Comparison of ENCODE assay signal across 17 cellular contexts in genomic region chr14:23558363-23559009, GRCh38. TPM values are rescaled to one million over a fixed set of nuclear protein-coding genes. Genes with fewer than 3 reads are reported as not detected.
DNase-seq lines count a peak whose midpoint lies in the region; ATAC-seq and TF ChIP-seq lines count a peak whose summit lies in the region.
"Had no signal": no experiment of that assay in that cellular context is flagged by ENCODE, and none has a peak within 500 bp of the region (broad histone marks: within the 10 kb centered on the region; RNA-seq: fewer than 3 reads in every experiment).

No MANE protein-coding gene starts in this region.

- ATAC-seq in activated B cell treated with CpG ODN at 0.5 μM for 24 hours (ENCODE audit: low read depth): no peak
- ATAC-seq: right cardiac atrium; stimulated activated naive CD8-positive, alpha-beta T cell treated with anti-CD3 and anti-CD28 coated beads, Interleukin-15, Interleukin-2, amounts not matched to agents 100 U/mL and 50 U/mL, for 24 hours had no signal

- H3K9me2 ChIP-seq in hepatocyte (replicated peaks; ENCODE audit: insufficient read depth): no peaks in the 10 kb centered on the region

- H3K4me3 ChIP-seq in ACC112 (ENCODE audit: low read depth, low read length) (0 out of 2 replicates have a peak overlapping the region, but pooled peaks have one; percentile 91), hepatocyte (no peak overlapping the region)
- H3K4me3 ChIP-seq in CD8-positive, alpha-beta memory T cell (ENCODE audit: low read length): no peak overlapping the region

- peak overlapping the region; percentile 50 for H3K4me2 ChIP-seq in hepatocyte

- intact Hi-C loops in activated B cell treated with CpG ODN at 0.5 μM for 24 hours (cut with micrococcal nuclease) (loop anchor here (5.0 to 10.0 kb wide), 6 partner anchors 436 to 886 kb away; partner anchors contain the start of genes ACIN1, ADCY4, C14orf119 and PCK2), Calu3 (cut with micrococcal nuclease; ENCODE audit: unreplicated experiment) (loop anchor here (10.0 kb wide), 1 partner anchor 234 kb away; the partner anchor contains the start of gene PABPN1)

- 93% methylated on average over 10 of the region's 10 CpGs for WGBS in hepatocyte (ENCODE audit: low lambda C conversion rate, missing lambda C conversion rate)

- H3K4me3 Mint-ChIP-seq in CD8-positive, alpha-beta memory T cell: peak overlapping the region in 3 of 7 donors; percentile 1 to 80 (median 68)
- peak overlapping the region; percentile 4 for H3K4me3 Mint-ChIP-seq in activated B cell treated with CpG ODN at 0.5 μM for 24 hours
- no peak overlapping the region for H3K4me3 Mint-ChIP-seq in Calu3 (ENCODE audit: low read depth, unreplicated experiment)

- H3K36me3 Mint-ChIP-seq in CD8-positive, alpha-beta memory T cell: peaks cover 0 to 54% (median 3%) of the 10 kb centered on the region in 3 donors
- H3K36me3 Mint-ChIP-seq in activated B cell treated with CpG ODN at 0.5 μM for 24 hours (ENCODE audit: low read depth): peaks cover 50% of the 10 kb centered on the region
- H3K36me3 Mint-ChIP-seq in Calu3 (ENCODE audit: insufficient read depth, unreplicated experiment): peaks cover 61% of the 10 kb centered on the region

- peak overlapping the region in 5 of 8 donors; percentile 38 to 95 (median 95) for H3K27ac Mint-ChIP-seq in CD8-positive, alpha-beta memory T cell
- H3K27ac Mint-ChIP-seq in activated B cell treated with CpG ODN at 0.5 μM for 24 hours (peak overlapping the region; percentile 6), Calu3 (ENCODE audit: unreplicated experiment) (no peak overlapping the region)

- H3K27me3 ChIP-seq in ACC112 (ENCODE audit: insufficient read depth, low read length): no peaks in the 10 kb centered on the region
- no peaks in the 10 kb centered on the region for H3K27me3 ChIP-seq in CD8-positive, alpha-beta memory T cell (ENCODE audit: insufficient read depth, low read length, poor library complexity, severe bottlenecking)
- H3K27me3 ChIP-seq in hepatocyte: no peaks in the 10 kb centered on the region

- H3K4me1 Mint-ChIP-seq in CD8-positive, alpha-beta memory T cell: peaks cover 28 to 38% (median 34%) of the 10 kb centered on the region in 3 donors
- peaks cover 31% of the 10 kb centered on the region for H3K4me1 Mint-ChIP-seq in activated B cell treated with CpG ODN at 0.5 μM for 24 hours
- peaks cover 23% of the 10 kb centered on the region for H3K4me1 Mint-ChIP-seq in Calu3 (ENCODE audit: low read depth, unreplicated experiment)

- POLR2A ChIA-PET in CD8-positive, alpha-beta memory T cell (lab: Charles Lee): no interaction called here
- POLR2A ChIA-PET in activated B cell treated with CpG ODN at 0.5 μM for 24 hours (lab: Charles Lee): interaction anchor here (1.1 to 6.2 kb wide), 3 partner anchors 9 to 556 kb away, joined by 3 to 41 read pairs (median 4); partner anchors contain the start of genes AP1G2, DCAF11, NRL and PABPN1

- no peaks in the 10 kb centered on the region for H3K27me3 Mint-ChIP-seq in CD8-positive, alpha-beta memory T cell
- H3K27me3 Mint-ChIP-seq in activated B cell treated with CpG ODN at 0.5 μM for 24 hours: no peaks in the 10 kb centered on the region
- no peaks in the 10 kb centered on the region for H3K27me3 Mint-ChIP-seq in Calu3 (ENCODE audit: unreplicated experiment)
- H3K27me3 Mint-ChIP-seq: central memory CD8-positive, alpha-beta T cell had no signal

- no peaks in the 10 kb centered on the region for H3K9me3 Mint-ChIP-seq in CD8-positive, alpha-beta memory T cell
- H3K9me3 Mint-ChIP-seq in activated B cell treated with CpG ODN at 0.5 μM for 24 hours (no peaks in the 10 kb centered on the region), Calu3 (ENCODE audit: low read depth, unreplicated experiment) (no peaks in the 10 kb centered on the region)
- H3K9me3 Mint-ChIP-seq: central memory CD8-positive, alpha-beta T cell had no signal

- H3K27ac ChIP-seq in ACC112 (ENCODE audit: low read depth, low read length): no peak overlapping the region
- H3K27ac ChIP-seq in CD8-positive, alpha-beta memory T cell (ENCODE audit: low read depth, low read length): no peak overlapping the region
- peak overlapping the region; percentile 93 for H3K27ac ChIP-seq in hepatocyte

- no peak for TF ChIP-seq CTCF in activated B cell treated with CpG ODN at 0.5 μM for 24 hours (IDR thresholded peaks at IDR 0.05)
- no peak for TF ChIP-seq CTCF in hepatocyte (IDR thresholded peaks at IDR 0.05; ENCODE audit: poor library complexity)
- no peak for TF ChIP-seq CTCF in Calu3 (IDR thresholded peaks at IDR 0.05; ENCODE audit: unreplicated experiment)

- CTCF ChIA-PET in CD8-positive, alpha-beta memory T cell (lab: Charles Lee): interaction anchor here (1.1 to 8.9 kb wide), 8 partner anchors 9 to 92 kb away, joined by 3 to 105 read pairs (median 6); no protein-coding TSS in a partner anchor
- CTCF ChIA-PET in activated B cell treated with CpG ODN at 0.5 μM for 24 hours (lab: Charles Lee): interaction anchor here (0.8 to 4.9 kb wide), 5 partner anchors 9 to 437 kb away, joined by 3 to 128 read pairs (median 3); no protein-coding TSS in a partner anchor
- CTCF ChIA-PET in Calu3 (lab: Charles Lee): interaction anchor here (2.2 kb wide), 1 partner anchor 80 kb away, joined by 22 read pairs; no protein-coding TSS in a partner anchor

- H3K4me1 ChIP-seq in ACC112 (ENCODE audit: control insufficient read depth, insufficient read depth, low read length, unreplicated experiment) (peaks cover 12% of the 10 kb centered on the region), hepatocyte (ENCODE audit: insufficient read depth) (peaks cover 14% of the 10 kb centered on the region)
- peaks cover 18% of the 10 kb centered on the region for H3K4me1 ChIP-seq in CD8-positive, alpha-beta memory T cell (ENCODE audit: insufficient read depth, low read length)

- H3K36me3 ChIP-seq in ACC112 (ENCODE audit: insufficient read depth, low read length) (0 out of 2 replicates have a peak, but pooled peaks cover 4% of the 10 kb centered on the region), hepatocyte (replicated peaks; ENCODE audit: insufficient read depth, low read depth) (no peaks in the 10 kb centered on the region)
- H3K36me3 ChIP-seq in CD8-positive, alpha-beta memory T cell (ENCODE audit: insufficient read depth, low read length): peaks cover 29% of the 10 kb centered on the region

- BruUV-seq in Calu3 (replicated peaks; lab: Mats Ljungman, UMichigan): no TSS peak

- no peaks in the 10 kb centered on the region for H3K9me3 ChIP-seq in CD8-positive, alpha-beta memory T cell (ENCODE audit: low read length)
- no peaks in the 10 kb centered on the region for H3K9me3 ChIP-seq in hepatocyte (ENCODE audit: low read depth)

- H3K79me2 ChIP-seq in ACC112 (ENCODE audit: control insufficient read depth, insufficient read depth, low read length, unreplicated experiment): peaks cover 23% of the 10 kb centered on the region
- peaks cover 17% of the 10 kb centered on the region for H3K79me2 ChIP-seq in hepatocyte

- no peaks in the 10 kb centered on the region for H4K20me1 ChIP-seq in hepatocyte (ENCODE audit: insufficient read depth, poor library complexity, severe bottlenecking)

- DNase-seq in CD8-positive, alpha-beta memory T cell: no peak
- no peak for DNase-seq in activated B cell treated with CpG ODN at 0.5 μM for 24 hours
- DNase-seq in hepatocyte (ENCODE audit: low spot score): no peak
- DNase-seq in NCI-H1930 (lab: John Stamatoyannopoulos, UW): no peak
- no peak for DNase-seq in NCI-H187 (lab: John Stamatoyannopoulos, UW)
- no peak for DNase-seq in Calu3
- no peak for DNase-seq in stimulated activated naive CD4-positive, alpha-beta T cell treated with Interleukin-2 at 50 U/mL for 16 hours (lab: John Stamatoyannopoulos, UW)
- DNase-seq: activated CD4-positive, CD25-positive, alpha-beta regulatory T cell; activated gamma-delta T cell; NCI-H2029 treated with DMSO at 0.1 percent for 48 hours; SIG-M5; stimulated activated CD4-positive, alpha-beta T cell treated with anti-CD3 and anti-CD28 coated beads, Interleukin-4, amount 100 ng/mL, for 4 hours; stimulated activated naive CD8-positive, alpha-beta T cell treated with anti-CD3 and anti-CD28 coated beads, Interleukin-15, Interleukin-2, amounts not matched to agents 100 U/mL and 50 U/mL, for 24 hours had no signal

- H2AFZ ChIP-seq in ACC112 (ENCODE audit: low read length, unreplicated experiment) (no peak overlapping the region), hepatocyte (no peak overlapping the region)

RNA-seq across cellular contexts. Expression of gene THTPA, which starts 2.4 kb away (rescaled TPM):
- total RNA-seq in CD8-positive, alpha-beta memory T cell: 10 to 100 TPM; 13.4 TPM
- 10.7 TPM for polyA plus RNA-seq in CD8-positive, alpha-beta memory T cell
- total RNA-seq in activated B cell treated with CpG ODN at 0.5 μM for 24 hours (18.0 and 18.6 TPM in 2 replicates), hepatocyte (13.5 and 20.4 TPM in 2 replicates), Calu3 (2022) (15.4 and 18.3 TPM in 2 replicates)
- polyA plus RNA-seq in hepatocyte: 14.2 and 15.5 TPM in 2 replicates

RNA-seq across cellular contexts. Expression of gene ZFHX2, which starts 6.9 kb away (rescaled TPM):
- 1 to 10 TPM; 2.4 to 2.5 TPM for total RNA-seq in CD8-positive, alpha-beta memory T cell
- polyA plus RNA-seq in CD8-positive, alpha-beta memory T cell: not detected
- total RNA-seq in activated B cell treated with CpG ODN at 0.5 μM for 24 hours (2.2 and 2.6 TPM in 2 replicates), hepatocyte (0.28 and 1.4 TPM in 2 replicates), Calu3 (2022) (3.7 TPM in 2 replicates)
- polyA plus RNA-seq in hepatocyte: 1.5 and 2.2 TPM in 2 replicates

RNA-seq across cellular contexts. Expression of gene AP1G2, which starts 9.1 kb away (rescaled TPM):
- total RNA-seq in CD8-positive, alpha-beta memory T cell: 100 to 1,000 TPM; 152 to 154 TPM
- polyA plus RNA-seq in CD8-positive, alpha-beta memory T cell: 80.8 TPM
- total RNA-seq in activated B cell treated with CpG ODN at 0.5 μM for 24 hours (336 and 373 TPM in 2 replicates), hepatocyte (87.5 and 114 TPM in 2 replicates), Calu3 (2022) (152 and 173 TPM in 2 replicates)
- polyA plus RNA-seq in hepatocyte: 191 and 282 TPM in 2 replicates

RNA-seq across cellular contexts. Expression of gene JPH4, which starts 20.1 kb away (rescaled TPM):
- 1 to 10 TPM; 1.8 TPM for total RNA-seq in CD8-positive, alpha-beta memory T cell
- polyA plus RNA-seq in CD8-positive, alpha-beta memory T cell: not detected
- total RNA-seq in activated B cell treated with CpG ODN at 0.5 μM for 24 hours (1.6 and 2.0 TPM in 2 replicates), hepatocyte (2.3 and 2.7 TPM in 2 replicates), Calu3 (2022) (not detected in 2 replicates)
- 1.7 and 2.7 TPM in 2 replicates for polyA plus RNA-seq in hepatocyte
- total RNA-seq: endothelial cell of umbilical vein had no signal
